12 cellular contexts compared by ENCODE assay signal in the genomic region with DNA sequence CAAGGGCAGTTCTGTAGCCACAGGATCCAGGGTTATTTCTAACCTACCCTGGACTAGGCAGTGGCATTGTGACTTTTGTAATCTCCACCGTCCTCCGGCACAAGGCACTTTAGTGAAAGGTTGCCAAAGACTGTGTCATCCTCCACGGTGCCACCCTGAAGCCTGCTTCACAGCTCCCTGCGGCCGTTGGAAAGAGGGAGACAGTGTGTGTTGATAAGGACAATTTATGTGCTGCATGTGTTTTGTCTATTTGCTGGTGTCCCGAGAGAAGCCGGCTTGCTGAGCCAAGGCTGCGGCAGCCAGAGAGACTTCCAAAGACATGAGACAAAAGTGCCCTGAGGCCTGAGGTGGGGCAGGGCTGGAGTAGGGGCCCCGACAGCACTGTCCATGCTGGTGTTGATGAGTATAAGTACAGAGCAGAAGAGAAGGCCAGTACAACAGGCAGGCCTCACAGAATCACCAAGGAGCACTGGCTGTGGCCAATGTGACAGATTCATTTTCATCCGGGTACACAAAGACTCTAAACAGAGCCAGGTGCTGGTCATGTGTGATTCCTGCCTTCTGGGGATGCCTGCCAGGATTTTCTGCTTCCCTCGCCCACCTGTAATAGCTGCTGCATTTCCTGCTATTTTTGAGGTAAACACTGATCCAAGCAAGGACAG. TPM values are rescaled to one million over a fixed set of nuclear protein-coding genes. Genes with fewer than 3 reads are reported as not detected.
DNase-seq lines count a peak whose midpoint lies in the region; ATAC-seq and TF ChIP-seq lines count a peak whose summit lies in the region.
"Had no signal": no experiment of that assay in that cellular context is flagged by ENCODE, and none has a peak within 500 bp of the region (broad histone marks: within the 10 kb centered on the region; RNA-seq: fewer than 3 reads in every experiment).

No MANE protein-coding gene starts in this region.

- H3K18ac ChIP-seq in H9 (ENCODE audit: insufficient read length, low read depth, low read length), result no peak overlapping the region

- peaks cover 13 to 23% of the 10 kb centered on the region in 2 experiments for H3K4me1 Mint-ChIP-seq in H9

- H3T11ph ChIP-seq in H9 (ENCODE audit: low read length), result no peak overlapping the region

- intact Hi-C loops in prostate gland (cut with DNase I), result no loop called here

- H3K9me3 Mint-ChIP-seq in H9, result no peaks in the 10 kb centered on the region

- TF ChIP-seq CTCF in H9 (conservative IDR thresholded peaks at IDR 0.05) (no peak), gastroesophageal sphincter (IDR thresholded peaks at IDR 0.05) (no peak), prostate gland (IDR thresholded peaks at IDR 0.05) (no peak), brain microvascular endothelial cell (IDR thresholded peaks at IDR 0.05; ENCODE audit: low read depth, low read length, missing control alignments) (no peak)

- H2BK12ac ChIP-seq in H9 (ENCODE audit: insufficient read length, low read depth, low read length), result no peak overlapping the region

- H3K4me1 ChIP-seq in H9 (ENCODE audit: insufficient read depth, low read length) (no peaks in the 10 kb centered on the region), gastroesophageal sphincter (peaks cover 0 to 84% (median 17%) of the 10 kb centered on the region in 3 donors), prostate gland (replicated peaks) (peaks cover 4% of the 10 kb centered on the region)
- H3K4me1 ChIP-seq: colonic mucosa had no signal

- no peak overlapping the region for H2AFZ ChIP-seq in H9 (ENCODE audit: low read length)

- H3K23me2 ChIP-seq in H9 (ENCODE audit: insufficient read length, low read depth, low read length, poor library complexity, severe bottlenecking), result no peaks in the 10 kb centered on the region

- no peaks in the 10 kb centered on the region for H3K36me3 ChIP-seq in gastroesophageal sphincter
- no peaks in the 10 kb centered on the region for H3K36me3 ChIP-seq in prostate gland
- H3K36me3 ChIP-seq in brain microvascular endothelial cell (replicated peaks), result no peaks in the 10 kb centered on the region
- H3K36me3 ChIP-seq: colonic mucosa had no signal

- no peak overlapping the region for H3K4ac ChIP-seq in H9 (ENCODE audit: low read depth, low read length)

- H4K5ac ChIP-seq in H9 (ENCODE audit: insufficient read length, low read depth, low read length), result no peak overlapping the region

- no CpG with 5 or more reads among the region's 11 CpGs for WGBS in H9 (ENCODE audit: extremely low coverage, insufficient read length, low lambda C conversion rate)
- WGBS in gastroesophageal sphincter (ENCODE audit: low coverage in 1 of 2), 2 donors, result 53 to 55% methylated on average over 3 to 5 of the region's 11 CpGs
- 32% methylated on average over 11 of the region's 11 CpGs for WGBS in prostate gland

- H2BK120ac ChIP-seq in H9 (ENCODE audit: low read depth, low read length, poor library complexity, severe bottlenecking), result no peak overlapping the region

- no peaks in the 10 kb centered on the region for H4K20me1 ChIP-seq in H9 (ENCODE audit: control insufficient read depth, insufficient read depth, insufficient read length)

- H4K8ac ChIP-seq in H9 (replicated peaks; ENCODE audit: insufficient read length, low read depth, low read length), result no peak overlapping the region

- no peaks in the 10 kb centered on the region; the same call in 1 of the 2 replicates for H3K27me3 Mint-ChIP-seq in H9 (ENCODE audit: low read depth)

- H3K4me3 Mint-ChIP-seq in H9, result no peak overlapping the region

- in situ Hi-C loops in brain microvascular endothelial cell (cut with HindIII; ENCODE audit: low pct_ligation_motif_present, low sequenced_read_pairs), result no loop called here

- no peaks in the 10 kb centered on the region for H3K79me2 ChIP-seq in H9 (ENCODE audit: insufficient read depth, low read length)

- no peak overlapping the region for H2BK20ac ChIP-seq in H9 (ENCODE audit: low read depth, low read length, poor library complexity, severe bottlenecking)

- H3K9me3 ChIP-seq in H9 (ENCODE audit: control insufficient read depth, low read depth, low read length), result no peaks in the 10 kb centered on the region
- H3K9me3 ChIP-seq in gastroesophageal sphincter, result no peaks in the 10 kb centered on the region
- no peaks in the 10 kb centered on the region for H3K9me3 ChIP-seq in prostate gland
- H3K9me3 ChIP-seq: colonic mucosa had no signal

- no peaks in the 10 kb centered on the region; a peak in 1 of 7 replicates for H3K36me3 Mint-ChIP-seq in H9 (ENCODE audit: insufficient read depth in 1 of 3, low read depth in 3 of 3)

- no peaks in the 10 kb centered on the region; the same call in 1 of the 2 replicates for H3K27me3 ChIP-seq in H9 (ENCODE audit: insufficient read depth, low read length)
- H3K27me3 ChIP-seq in gastroesophageal sphincter, result no peaks in the 10 kb centered on the region
- H3K27me3 ChIP-seq in prostate gland (replicated peaks; ENCODE audit: insufficient read depth), result no peaks in the 10 kb centered on the region
- H3K27me3 ChIP-seq in brain microvascular endothelial cell (replicated peaks), result peaks cover 2% of the 10 kb centered on the region
- H3K27me3 ChIP-seq: colonic mucosa had no signal

- no peak overlapping the region for H4K91ac ChIP-seq in H9 (ENCODE audit: insufficient read length, low read depth, low read length)

- DNase-seq in H9 (peak; percentile 5), NCI-H69 (lab: John Stamatoyannopoulos, UW) (peak; percentile 73), prostate gland (ENCODE audit: low spot score) (peak; percentile 46), foreskin melanocyte (no peak), brain microvascular endothelial cell (no peak)
- no peak for DNase-seq in activated CD4-positive, alpha-beta T cell treated with anti-CD3 and anti-CD28 coated beads for 4 hours
- DNase-seq: activated naive CD4-positive, alpha-beta T cell treated with Interleukin-2 at 50 U/mL for 16 hours; colonic mucosa; NCI-H526 had no signal

- H3K4me2 ChIP-seq in H9 (ENCODE audit: insufficient read depth, insufficient read length, low read length), result no peak overlapping the region
- H3K4me2 ChIP-seq: smooth muscle cell had no signal

- H2BK15ac ChIP-seq in H9 (ENCODE audit: low read depth, low read length), result no peak overlapping the region

- no peak for TF ChIP-seq EP300 in gastroesophageal sphincter (IDR thresholded peaks at IDR 0.05)

- H3K56ac ChIP-seq in H9 (ENCODE audit: insufficient read length, low read depth, low read length), result no peak overlapping the region

- no peak overlapping the region for H2BK5ac ChIP-seq in H9 (ENCODE audit: insufficient read length, low read length)

- H3K4me3 ChIP-seq in gastroesophageal sphincter (no peak overlapping the region), prostate gland (no peak overlapping the region), brain microvascular endothelial cell (ENCODE audit: low read depth, low read length) (no peak overlapping the region)
- H3K4me3 ChIP-seq: colonic mucosa, smooth muscle cell had no signal

- no peak for ATAC-seq in gastroesophageal sphincter
- ATAC-seq in HG02884 (IDR thresholded peaks at IDR 0.05; ENCODE audit: unreplicated experiment), result no peak

- H3K27ac Mint-ChIP-seq in H9, result no peak overlapping the region

- no peak overlapping the region for H3K23ac ChIP-seq in H9 (ENCODE audit: insufficient read length, low read depth, low read length)

- H3K27ac ChIP-seq in H9 (ENCODE audit: insufficient read length, low read depth, low read length) (no peak overlapping the region), gastroesophageal sphincter (peak overlapping the region in 3 of 4 donors; percentile 42 to 60 (median 56)), prostate gland (peak overlapping the region; percentile 61 to 62), brain microvascular endothelial cell (no peak overlapping the region)
- H3K27ac ChIP-seq: colonic mucosa had no signal

- no peak overlapping the region for H3K14ac ChIP-seq in H9 (ENCODE audit: insufficient read depth, low read length)

- no peaks in the 10 kb centered on the region for H3K79me1 ChIP-seq in H9 (ENCODE audit: insufficient read depth, low read depth, low read length, poor library complexity, severe bottlenecking)

- TF ChIP-seq POLR2A in gastroesophageal sphincter (IDR thresholded peaks at IDR 0.05) (no peak), prostate gland (IDR thresholded peaks at IDR 0.05) (no peak)

- no peak overlapping the region for H3K9ac ChIP-seq in H9 (ENCODE audit: extremely low read depth, insufficient read length, low read length)

- H2AK5ac ChIP-seq in H9 (ENCODE audit: insufficient read length, low read length), result no peak overlapping the region

RNA-seq across cellular contexts. Expression of gene GALNT18, which starts 40.8 kb away (rescaled TPM):
- total RNA-seq in H9 (2021) (1.5 and 1.7 TPM in 2 replicates), gastroesophageal sphincter (10 to 100 TPM; 16.0 to 65.6 (median 35.2) TPM), prostate gland (100 to 1,000 TPM in 1 of 2 donors, 10 to 100 TPM in 1; 29.4 to 105 TPM)

Comparison
In these comparisons a context has a peak if more than half of its experiments do, and no peak if none do; other contexts are left out.
1. DNase-seq: peak in H9 (single experiment), NCI-H69 (single experiment) and prostate gland (single experiment); none in activated CD4-positive, alpha-beta T cell treated with anti-CD3 and anti-CD28 coated beads for 4 hours (0 of 2), foreskin melanocyte (single experiment) and brain microvascular endothelial cell (single experiment).
2. H3K27ac ChIP-seq: peak in gastroesophageal sphincter (3 of 4) and prostate gland (2 of 2); none in H9 (single experiment) and brain microvascular endothelial cell (single experiment).